Comparison of ENCODE assay signal across 12 cellular contexts in the genomic region with DNA sequence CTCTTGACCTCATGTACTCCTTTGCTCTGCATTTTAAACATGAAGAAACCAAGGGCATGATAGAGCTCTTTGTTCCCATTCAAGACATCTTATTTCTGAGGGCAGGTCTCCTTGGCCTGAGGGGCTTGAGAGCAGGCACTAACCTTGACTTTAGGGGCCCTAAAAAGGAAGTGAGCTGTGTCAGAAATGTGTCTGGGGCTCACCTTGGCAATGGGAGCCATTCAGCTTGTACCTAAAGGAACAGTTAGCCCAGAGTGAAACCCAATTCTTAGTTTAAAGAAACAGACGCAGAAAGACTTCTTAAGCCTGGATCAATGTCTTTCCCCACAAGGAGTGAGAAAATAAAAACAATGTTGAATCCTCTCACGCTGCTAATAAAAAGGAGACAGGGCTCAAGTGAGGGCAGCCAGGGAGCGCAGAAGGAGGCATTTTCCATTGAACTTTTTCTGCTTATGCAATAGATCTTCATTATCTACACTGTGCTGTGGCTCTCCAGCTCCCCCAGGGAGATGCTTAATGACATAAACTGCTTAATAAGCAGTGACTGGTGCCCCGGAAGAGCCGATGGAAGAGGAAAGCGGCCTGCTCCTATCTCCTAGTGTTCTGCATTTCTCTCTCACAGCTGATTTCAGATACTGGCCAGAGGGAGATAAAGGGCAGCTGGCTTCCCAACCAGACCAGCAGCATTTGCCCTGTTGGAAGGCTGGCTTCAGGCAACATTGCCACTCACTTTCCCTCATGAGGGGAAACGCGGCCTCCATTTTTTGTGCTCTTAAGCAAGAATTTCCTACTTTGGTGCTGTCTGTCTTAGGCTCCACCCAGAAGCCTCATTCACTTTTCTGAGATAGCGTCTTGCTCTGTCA.
DNase-seq lines count a peak whose midpoint lies in the region; ATAC-seq lines count a peak whose summit lies in the region.
"Had no signal": no experiment of that assay in that cellular context is flagged by ENCODE, and none has a peak within 500 bp of the region (broad histone marks: within the 10 kb centered on the region; RNA-seq: fewer than 3 reads in every experiment).

No MANE protein-coding gene starts in this region.

- DNase-seq in DMS79 treated with DMSO at 0.1 percent for 48 hours (lab: John Stamatoyannopoulos, UW) (peak; percentile 16), DMS79 (lab: John Stamatoyannopoulos, UW) (no peak), NCI-H774 (lab: John Stamatoyannopoulos, UW) (peak; percentile 58), left ventricle myocardium superior (no peak), renal cortical epithelial cell (ENCODE audit: low read depth) (peak; percentile 54), dedifferentiated amniotic fluid mesenchymal stem cell (ENCODE audit: extremely low spot score) (no peak)
- DNase-seq: activated CD8-positive, alpha-beta memory T cell treated with anti-CD3 and anti-CD28 coated beads, Interleukin-2, amount 50 U/mL, for 48 hours; stimulated activated CD4-positive, alpha-beta T cell treated with anti-CD3 and anti-CD28 coated beads, Interleukin-1b, Interleukin-23, amount 100 ng/mL, for 48 hours; substantia nigra; T-helper 17 cell had no signal

- intact Hi-C loops in left ventricle myocardium superior (cut with micrococcal nuclease) = no loop called here

- ATAC-seq in left ventricle myocardium superior (peak; percentile 62), HG02885 (IDR thresholded peaks at IDR 0.05; ENCODE audit: poor library complexity, unreplicated experiment) (no peak), GM19467 (IDR thresholded peaks at IDR 0.05; ENCODE audit: unreplicated experiment) (no peak)
- ATAC-seq: T-helper 17 cell had no signal

Comparison
In these comparisons a context has a peak if more than half of its experiments do, and no peak if none do; other contexts are left out.
1. DNase-seq: peak in DMS79 treated with DMSO at 0.1 percent for 48 hours (single experiment), NCI-H774 (single experiment) and renal cortical epithelial cell (single experiment); none in DMS79 (single experiment), left ventricle myocardium superior (single experiment) and dedifferentiated amniotic fluid mesenchymal stem cell (single experiment).